Comparison of ENCODE assay signal across 31 cellular contexts in genomic region chr10:110670335-110670734, GRCh38. TPM values are rescaled to one million over a fixed set of nuclear protein-coding genes. Genes with fewer than 3 reads are reported as not detected.
"Had no signal": no experiment of that assay in that cellular context is flagged by ENCODE, and none has a peak within 500 bp of the region (broad histone marks: within the 10 kb centered on the region; RNA-seq: fewer than 3 reads in every experiment).

No MANE protein-coding gene starts in this region.

- H3K27me3 ChIP-seq: adrenal gland, body of pancreas, thyroid gland had no signal

- H3K9me3 ChIP-seq: adrenal gland, body of pancreas, mucosa of descending colon, stomach, thyroid gland, upper lobe of right lung had no signal

- H3K27ac ChIP-seq: adrenal gland, body of pancreas, coronary artery, dorsolateral prefrontal cortex, thyroid gland, upper lobe of right lung had no signal

- ATAC-seq: body of pancreas; left lobe of liver; mucosa of descending colon; natural killer cell treated with Interleukin-12 subunit alpha and Interleukin-12 subunit beta and Interleukin-15 and Interleukin-18, amount 100 ng/mL, for 72 hours; stimulated activated naive B cell treated with anti-CD40 and anti-IgM and Interleukin-4, amounts not matched to agents 10 μg/mL and 1 μg/mL and 100 μg/mL, for 72 hours; upper lobe of right lung had no signal

- H3K4me1 ChIP-seq: upper lobe of right lung had no signal

- DNase-seq: activated CD4-positive, alpha-beta memory T cell treated with anti-CD3 and anti-CD28 coated beads for 36 hours; activated CD4-positive, alpha-beta T cell treated with anti-CD3 and anti-CD28 coated beads, Interleukin-2, amount 10 ng/mL, durations not matched to agents 24 days and 14 days; activated CD4-positive, CD25-positive, alpha-beta regulatory T cell treated with anti-CD3 and anti-CD28 coated beads, Interleukin-2, amount 50 U/mL, for 72 hours; activated CD8-positive, alpha-beta memory T cell treated with anti-CD3 and anti-CD28 coated beads, Interleukin-2, amount 50 U/mL, for 4 hours; activated effector memory CD4-positive, alpha-beta T cell treated with anti-CD3 and anti-CD28 coated beads, Interleukin-2, amount 50 U/mL, for 16 hours; activated naive CD4-positive, alpha-beta T cell treated with anti-CD3 and anti-CD28 coated beads for 36 hours; activated naive CD8-positive, alpha-beta T cell treated with anti-CD3 and anti-CD28 coated beads for 36 hours; activated T-cell treated with anti-CD3 and anti-CD28 coated beads, Interleukin-2, amount 50 U/mL, for 1 hour; adrenal gland; aorta; body of pancreas; dorsolateral prefrontal cortex; effector memory CD4-positive, alpha-beta T cell; glutamatergic neuron; hypothalamus; mesendoderm; mucosa of descending colon; posterior cingulate gyrus; stimulated activated CD4-positive, alpha-beta T cell treated with anti-CD3 and anti-CD28 coated beads, Interleukin-15, amount 100 ng/mL, for 24 hours; stimulated activated CD4-positive, alpha-beta T cell treated with anti-CD3 and anti-CD28 coated beads, Interleukin-2, amount 100 ng/mL, for 24 hours; stimulated activated naive B cell treated with anti-CD40 and anti-IgM and Interleukin-4, amounts not matched to agents 10 μg/mL and 1 μg/mL and 100 μg/mL, for 72 hours; stomach; thyroid gland; upper lobe of right lung had no signal

- H3K36me3 ChIP-seq: adrenal gland, stomach, thyroid gland, upper lobe of right lung had no signal

- H3K4me3 ChIP-seq: adrenal gland, body of pancreas, coronary artery, dorsolateral prefrontal cortex, lung, mucosa of descending colon, stomach, thyroid gland, upper lobe of right lung had no signal

- FAIRE-seq: frontal cortex had no signal

RNA-seq across cellular contexts. Expression of gene RBM20, which starts 26.2 kb away (rescaled TPM):
- total RNA-seq: activated CD4-positive, alpha-beta memory T cell treated with anti-CD3 and anti-CD28 coated beads for 36 hours; activated T-helper 1 cell treated with anti-CD3 and anti-CD28 coated beads, Interleukin-12 subunit alpha, Interleukin-12 subunit beta, Interleukin-2, Interleukin-4 antibody, amounts not matched to agents 30 ng/mL and 10 ng/mL and 1 ng/mL, durations not matched to agents 14 hours and 24 hours and 36 hours; natural killer cell treated with Interleukin-12 subunit alpha and Interleukin-12 subunit beta and Interleukin-15 and Interleukin-18, amount 100 ng/mL, for 72 hours; osteoblast had no signal
